ENCODE assay signal across 8 cellular contexts in the genomic region with DNA sequence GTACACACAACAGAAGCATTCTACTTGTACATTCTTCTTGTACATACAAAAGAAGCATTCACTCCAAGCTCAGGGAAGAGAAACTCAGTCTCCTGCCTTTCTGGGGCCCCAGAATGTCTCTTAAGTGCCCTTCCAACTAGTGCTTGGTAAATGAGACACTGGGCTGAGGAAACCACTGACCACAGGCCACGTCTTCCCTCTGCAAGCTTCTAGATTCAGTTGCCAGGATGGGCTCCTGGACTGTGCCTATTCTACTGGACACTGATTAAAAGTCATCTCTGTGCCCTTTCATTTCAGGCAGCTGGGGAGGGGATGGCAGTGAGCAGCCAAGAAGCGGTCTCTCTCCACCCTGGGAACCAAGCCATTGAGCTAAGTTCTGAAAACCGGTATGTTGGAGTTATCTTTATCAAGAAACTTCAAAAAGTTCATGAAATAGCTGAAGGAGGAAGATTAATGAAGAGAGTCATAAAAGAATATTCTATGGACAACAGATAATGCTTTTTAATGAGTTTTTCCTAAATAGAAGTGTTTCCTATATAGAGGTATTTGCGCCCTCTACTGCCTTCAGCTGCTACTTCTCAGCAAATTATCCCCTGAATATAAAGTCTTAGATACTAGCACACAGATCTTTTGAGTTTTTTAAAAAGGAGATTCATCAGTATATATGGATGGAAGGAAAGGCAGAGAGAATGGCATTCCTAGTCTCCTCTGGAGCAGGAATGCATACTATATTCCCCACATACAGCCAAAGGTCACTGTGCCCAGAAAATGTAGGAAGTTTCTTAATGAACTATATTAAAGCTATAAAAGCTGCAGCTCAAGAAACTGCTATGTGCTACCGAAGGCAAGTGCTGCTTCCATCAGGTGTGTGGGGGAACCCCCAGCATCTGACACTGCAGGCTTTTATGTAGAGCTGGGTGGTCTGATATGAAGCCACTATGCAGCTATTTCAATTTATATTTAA. TPM values are rescaled to one million over a fixed set of nuclear protein-coding genes. Genes with fewer than 3 reads are reported as not detected.
DNase-seq lines count a peak whose midpoint lies in the region; ATAC-seq and TF ChIP-seq lines count a peak whose summit lies in the region.

No MANE protein-coding gene starts in this region.

- peak overlapping the region; percentile 16 for H3K4me3 ChIP-seq in Loucy (ENCODE audit: low read length, poor library complexity, severe bottlenecking)

- H3K4me2 ChIP-seq in Loucy (ENCODE audit: low read depth, low read length, poor library complexity, severe bottlenecking): peak overlapping the region; percentile 43

- peak; percentile 97 for TF ChIP-seq CTCF in Loucy (conservative IDR thresholded peaks at IDR 0.05; ENCODE audit: low read length)
- peak; percentile 31 for TF ChIP-seq CTCF in nephron progenitor cell (IDR thresholded peaks at IDR 0.05)

- no peaks in the 10 kb centered on the region for H3K36me3 ChIP-seq in Loucy (ENCODE audit: insufficient read depth, low read length)

- H3K27ac ChIP-seq in cingulate gyrus (ENCODE audit: low read depth, low read length): peak overlapping the region; percentile 78

- H3K4me3 Mint-ChIP-seq in nephron progenitor cell: no peak overlapping the region

- DNase-seq in NCI-H510A treated with DMSO at 0.1 percent for 48 hours (lab: John Stamatoyannopoulos, UW) (peak; percentile 1), NCI-H510A (lab: John Stamatoyannopoulos, UW) (no peak), nephron progenitor cell (no peak), NCI-H128 (lab: John Stamatoyannopoulos, UW; ENCODE audit: unreplicated experiment) (no peak), mesenteric fat pad (ENCODE audit: low spot score) (no peak)

- H3K27ac Mint-ChIP-seq in nephron progenitor cell: peak overlapping the region; percentile 44

- peaks cover 15% of the 10 kb centered on the region for H3K9me3 Mint-ChIP-seq in nephron progenitor cell

- H3K27me3 ChIP-seq in Loucy (ENCODE audit: insufficient read depth, low read length, poor library complexity, severe bottlenecking): no peaks in the 10 kb centered on the region

- H3K9ac ChIP-seq in Loucy (ENCODE audit: low read depth, low read length, poor library complexity, severe bottlenecking): peak overlapping the region; percentile 35

- no peaks in the 10 kb centered on the region for H3K9me2 ChIP-seq in Loucy (replicated peaks; ENCODE audit: low read depth, low read length)

- ATAC-seq in HG03521 (IDR thresholded peaks at IDR 0.05; ENCODE audit: unreplicated experiment): no peak

- H3K4me1 ChIP-seq in Loucy (ENCODE audit: insufficient read depth, low read length, poor library complexity, severe bottlenecking): peaks cover 27% of the 10 kb centered on the region

- peaks cover 2% of the 10 kb centered on the region; the same call in 1 of the 2 replicates for H3F3A ChIP-seq in Loucy (ENCODE audit: low read depth)

- peaks cover 27% of the 10 kb centered on the region for H3K4me1 Mint-ChIP-seq in nephron progenitor cell

- H3K9me3 ChIP-seq in Loucy (ENCODE audit: insufficient read depth, low read depth, low read length): no peaks in the 10 kb centered on the region

- no peaks in the 10 kb centered on the region for H4K20me1 ChIP-seq in Loucy (ENCODE audit: insufficient read depth, low read length, poor library complexity, severe bottlenecking)

- H3K79me2 ChIP-seq in Loucy (ENCODE audit: insufficient read depth, low read length): no peaks in the 10 kb centered on the region

- no peaks in the 10 kb centered on the region for H3K27me3 Mint-ChIP-seq in nephron progenitor cell (ENCODE audit: low read depth, poor library complexity)

- no peaks in the 10 kb centered on the region for H3K36me3 Mint-ChIP-seq in nephron progenitor cell (ENCODE audit: low read depth)

- 0 out of 2 replicates have a peak overlapping the region, but pooled peaks have one; percentile 13 for H2AFZ ChIP-seq in Loucy (ENCODE audit: low read length)

RNA-seq across cellular contexts. Expression of gene IFIT1B, which starts 8.4 kb away (rescaled TPM):
- not detected for total RNA-seq in mesenteric fat pad

RNA-seq across cellular contexts. Expression of gene IFIT1, which starts 23.0 kb away (rescaled TPM):
- 14.5 TPM for total RNA-seq in mesenteric fat pad

RNA-seq across cellular contexts. Expression of gene IFIT3, which starts 41.6 kb away (rescaled TPM):
- total RNA-seq in mesenteric fat pad: 24.2 TPM

RNA-seq across cellular contexts. Expression of gene IFIT5, which starts 44.9 kb away (rescaled TPM):
- 18.3 TPM for total RNA-seq in mesenteric fat pad
